28 cellular contexts compared by ENCODE assay signal in genomic region chr7:122651451-122651850, GRCh38. TPM values are rescaled to one million over a fixed set of nuclear protein-coding genes. Genes with fewer than 3 reads are reported as not detected.
DNase-seq lines count a peak whose midpoint lies in the region; ATAC-seq and TF ChIP-seq lines count a peak whose summit lies in the region.
"Had no signal": no experiment of that assay in that cellular context is flagged by ENCODE, and none has a peak within 500 bp of the region (broad histone marks: within the 10 kb centered on the region; RNA-seq: fewer than 3 reads in every experiment).

No MANE protein-coding gene starts in this region.

- H3K27me3 ChIP-seq in A673 (replicated peaks; ENCODE audit: insufficient read depth, low read depth, low read length, poor library complexity) (no peaks in the 10 kb centered on the region), WERI-Rb-1 (ENCODE audit: insufficient read depth, low read depth, severe bottlenecking) (no peaks in the 10 kb centered on the region)
- H3K27me3 ChIP-seq: BE2C, SJSA1 had no signal

- no peak for ATAC-seq in HG03460 (IDR thresholded peaks at IDR 0.05; ENCODE audit: unreplicated experiment)
- ATAC-seq: GM23338, HepG2, K562 had no signal

- POLR2A ChIA-PET in A673 (lab: Charles Lee; ENCODE audit: low non-redundant PET), result no interaction called here

- H3K9me3 ChIP-seq in A673 (ENCODE audit: low read depth, low read length, poor library complexity, severe bottlenecking) (no peaks in the 10 kb centered on the region), WERI-Rb-1 (ENCODE audit: severe bottlenecking) (no peaks in the 10 kb centered on the region)
- H3K9me3 ChIP-seq: BE2C, SJSA1 had no signal

- H3K36me3 ChIP-seq in A673 (ENCODE audit: insufficient read depth, low read length, poor library complexity, severe bottlenecking) (no peaks in the 10 kb centered on the region), WERI-Rb-1 (no peaks in the 10 kb centered on the region)
- H3K36me3 ChIP-seq: BE2C, SJSA1 had no signal

- peak; percentile 49 for DNase-seq in A673 (ENCODE audit: low spot score)
- peak; percentile 74 for DNase-seq in NCI-H82 treated with DMSO at 0.1 percent for 48 hours (lab: John Stamatoyannopoulos, UW; ENCODE audit: unreplicated experiment)
- peak; percentile 45 for DNase-seq in choroid plexus epithelial cell (ENCODE audit: low read depth)
- DNase-seq in left kidney (ENCODE audit: low read depth, low spot score), result peak; percentile 25
- DNase-seq in WERI-Rb-1, result no peak
- DNase-seq in GDM1 (lab: John Stamatoyannopoulos, UW), result no peak
- DNase-seq in substantia nigra (lab: John Stamatoyannopoulos, UW), result no peak
- DNase-seq: ACHN; BE2C; CD8-positive, alpha-beta memory T cell; H9; Kasumi-1; NCI-H1092 treated with DMSO at 0.1 percent for 48 hours; NCI-H1436 treated with DMSO at 0.1 percent for 48 hours; NCI-H1930; NCI-H2107; NCI-H446; NCI-H524 treated with DMSO at 0.1 percent for 48 hours; NCI-H774; Right ventricle myocardium superior; RPMI8226 had no signal

- intact Hi-C loops in A673 (cut with micrococcal nuclease; ENCODE audit: unreplicated experiment), result no loop called here

- H3K4me3 ChIP-seq in A673 (ENCODE audit: low read depth, low read length, poor library complexity, severe bottlenecking), result no peak overlapping the region
- no peak overlapping the region for H3K4me3 ChIP-seq in choroid plexus epithelial cell (ENCODE audit: low read depth, low read length)
- H3K4me3 ChIP-seq in WERI-Rb-1 (ENCODE audit: low read depth, low read length), result no peak overlapping the region
- H3K4me3 ChIP-seq: GM23338, K562, SJSA1 had no signal

- no TSS peak for BruUV-seq in A673 (replicated peaks; lab: Mats Ljungman, UMichigan)

- no peak overlapping the region for H3K27ac ChIP-seq in A673 (ENCODE audit: low read depth, low read length, poor library complexity, severe bottlenecking)
- no peak overlapping the region for H3K27ac ChIP-seq in WERI-Rb-1
- H3K27ac ChIP-seq in substantia nigra (ENCODE audit: low read depth, low read length, poor library complexity, severe bottlenecking), result no peak overlapping the region
- H3K27ac ChIP-seq: 22Rv1, SJSA1 had no signal

- H3K4me1 ChIP-seq in A673 (ENCODE audit: insufficient read depth, low read length, poor library complexity, severe bottlenecking), result peaks cover 27% of the 10 kb centered on the region
- H3K4me1 ChIP-seq: BE2C, SJSA1 had no signal

- CTCF ChIA-PET in A673 (lab: Charles Lee), result no interaction called here

- TF ChIP-seq CTCF in A673 (conservative IDR thresholded peaks at IDR 0.05; ENCODE audit: low read depth, low read length) (no peak), choroid plexus epithelial cell (conservative IDR thresholded peaks at IDR 0.05; ENCODE audit: low read depth, low read length) (no peak), WERI-Rb-1 (IDR thresholded peaks at IDR 0.05; ENCODE audit: low read depth, low read length) (no peak)

RNA-seq across cellular contexts. Expression of gene RNF133, which starts 47.5 kb away (rescaled TPM):
- 3.4 and 4.9 TPM in 2 replicates for total RNA-seq in A673 (2021)
- total RNA-seq: CD8-positive, alpha-beta memory T cell; K562 had no signal

RNA-seq across cellular contexts. Expression of gene RNF148, which starts 51.3 kb away (rescaled TPM):
- 5.4 and 6.1 TPM in 2 replicates for total RNA-seq in A673 (2021)
- total RNA-seq: CD8-positive, alpha-beta memory T cell; K562; M059J had no signal

Comparison
In these comparisons a context has a peak if more than half of its experiments do, and no peak if none do; other contexts are left out.
1. DNase-seq: peak in A673 (single experiment), NCI-H82 treated with DMSO at 0.1 percent for 48 hours (single experiment), choroid plexus epithelial cell (single experiment) and left kidney (single experiment); none in WERI-Rb-1 (single experiment), GDM1 (single experiment) and substantia nigra (0 of 49).